ENCODE assay signal across 13 cellular contexts in the genomic region with DNA sequence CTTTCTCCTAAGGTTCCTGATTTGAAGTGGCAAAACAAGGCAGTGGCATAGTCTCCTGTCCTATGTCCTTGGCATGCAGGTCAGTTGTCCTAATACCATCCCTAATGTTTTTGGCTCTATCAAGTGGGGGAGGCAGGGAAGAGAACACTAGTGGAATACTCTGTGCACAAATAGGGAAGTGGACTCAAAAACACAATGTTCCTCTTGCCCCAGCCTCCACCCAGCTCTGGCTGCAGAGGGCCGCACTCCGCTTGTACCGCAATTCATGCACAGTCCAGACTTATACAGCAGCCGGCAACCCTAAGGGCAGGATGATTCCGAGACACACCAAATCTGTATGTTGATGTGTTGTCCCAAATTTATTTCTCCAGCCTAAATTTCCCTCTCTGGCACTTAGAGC. TPM values are rescaled to one million over a fixed set of nuclear protein-coding genes. Genes with fewer than 3 reads are reported as not detected.
DNase-seq lines count a peak whose midpoint lies in the region; ATAC-seq lines count a peak whose summit lies in the region.
"Had no signal": no experiment of that assay in that cellular context is flagged by ENCODE, and none has a peak within 500 bp of the region (broad histone marks: within the 10 kb centered on the region; RNA-seq: fewer than 3 reads in every experiment).

No MANE protein-coding gene starts in this region.

- intact Hi-C loops in sciatic nerve (cut with DNase I): no loop called here

- H3K27ac ChIP-seq in angular gyrus (ENCODE audit: low read depth, low read length) (peak overlapping the region; percentile 6), layer of hippocampus (ENCODE audit: low read depth, low read length) (peak overlapping the region; percentile 83), GM23248 (no peak overlapping the region)
- H3K27ac ChIP-seq: VCaP had no signal

- peak; percentile 10 for ATAC-seq in sciatic nerve
- ATAC-seq: activated T-cell treated with anti-CD3 and anti-CD28 coated beads, Interleukin-2, amount 50 U/mL, for 72 hours; Panc1 had no signal

- H2AFZ ChIP-seq in GM23248: no peak overlapping the region

- no peaks in the 10 kb centered on the region for H4K20me1 ChIP-seq in GM23248 (ENCODE audit: insufficient read depth)

- no peaks in the 10 kb centered on the region for H3K36me3 ChIP-seq in GM23248 (ENCODE audit: low read depth)

- DNase-seq in CD1c-positive myeloid dendritic cell (ENCODE audit: extremely low spot score) (peak; percentile 66), sciatic nerve (ENCODE audit: low spot score) (no peak), NCI-H2196 treated with DMSO at 0.1 percent for 48 hours (lab: John Stamatoyannopoulos, UW; ENCODE audit: unreplicated experiment) (no peak), GM23248 (no peak), GM19240 (ENCODE audit: insufficient read length, low spot score) (no peak), NK-92 (lab: John Stamatoyannopoulos, UW; ENCODE audit: unreplicated experiment) (no peak)
- DNase-seq: activated T-cell treated with anti-CD3 and anti-CD28 coated beads, Interleukin-2, amount 50 U/mL, for 72 hours; BE2C; cortex of kidney had no signal

- no peak overlapping the region for H3K4me2 ChIP-seq in GM23248 (ENCODE audit: unreplicated experiment)

- 94 to 97% methylated on average over 5 of the region's 5 CpGs for WGBS in GM23248 (ENCODE audit: low coverage in 1 of 2, low lambda C conversion rate in 2 of 2, missing lambda C conversion rate in 2 of 2), 2 experiments

- no peaks in the 10 kb centered on the region for H3K9me3 ChIP-seq in GM23248 (ENCODE audit: low read depth)
- H3K9me3 ChIP-seq: BE2C had no signal

- H3K4me1 ChIP-seq in GM23248 (ENCODE audit: insufficient read depth): peaks cover 21% of the 10 kb centered on the region

- in situ Hi-C loops in GM23248 (cut with MboI): no loop called here

- H3K79me2 ChIP-seq in GM23248 (ENCODE audit: insufficient read depth): no peaks in the 10 kb centered on the region

- peaks cover 32% of the 10 kb centered on the region for H3F3A ChIP-seq in GM23248 (ENCODE audit: insufficient read depth)

- no peak overlapping the region for H3K4me3 ChIP-seq in GM23248

- no peaks in the 10 kb centered on the region for H3K9me2 ChIP-seq in GM23248 (ENCODE audit: insufficient read depth)

- H3K9ac ChIP-seq in GM23248: no peak overlapping the region

- H3K27me3 ChIP-seq in layer of hippocampus (ENCODE audit: control insufficient read depth, insufficient read depth, low read length) (no peaks in the 10 kb centered on the region), GM23248 (replicated peaks; ENCODE audit: insufficient read depth) (no peaks in the 10 kb centered on the region)
- H3K27me3 ChIP-seq: BE2C had no signal

RNA-seq across cellular contexts. Expression of a gene that starts 14.5 kb away (rescaled TPM):
- 53.4 TPM for total RNA-seq in sciatic nerve
- 24.8 and 26.9 TPM in 2 replicates for total RNA-seq in GM23248 (2014; rRNA removed; shearing (Covaris generic))
- polyA plus RNA-seq in GM23248 (2016; fragmentation: Nextera tagmentation; extraction: Ambion mirVana): 30.7 and 34.8 TPM in 2 replicates
